ENCODE assay signal across 1 cellular context in the genomic region with DNA sequence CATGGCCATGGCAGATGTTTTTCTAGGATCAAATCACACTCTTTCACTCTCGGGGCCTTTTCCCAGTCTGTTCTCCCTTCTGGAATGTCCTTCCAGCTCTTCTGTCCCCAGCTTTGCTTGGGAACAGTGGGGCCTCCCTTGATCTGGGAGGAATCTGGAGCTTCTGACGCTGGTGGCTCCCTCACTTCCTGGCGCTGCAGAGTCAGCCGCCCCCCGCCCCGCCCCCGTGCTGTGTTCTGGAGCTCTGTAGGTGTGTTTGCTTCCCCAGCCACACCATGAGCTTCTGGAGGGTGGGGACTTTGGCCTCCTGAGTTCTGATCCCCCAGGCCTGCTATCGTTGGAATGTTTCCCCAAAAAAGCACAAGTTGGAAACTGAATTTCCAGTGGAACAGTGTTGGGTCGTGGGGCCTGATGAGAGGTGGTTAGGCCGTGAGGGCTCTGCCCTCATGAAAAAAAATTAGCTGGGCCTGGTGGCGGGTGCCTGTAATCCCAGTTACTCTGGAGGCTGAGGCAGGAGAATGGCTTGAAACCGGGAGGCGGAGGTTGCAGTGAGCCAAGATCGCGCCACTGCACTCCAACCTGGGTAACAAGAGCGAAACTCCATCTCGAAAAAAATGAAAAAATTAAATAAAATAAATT.
TF ChIP-seq lines count a peak whose summit lies in the region.

No MANE protein-coding gene starts in this region.

TF ChIP-seq in HCT116, 20 proteins besides CTCF, POLR2A, EP300 and RAD21 (continued from another document):
- TF ChIP-seq TCF7L2 (IDR thresholded peaks at IDR 0.05; ENCODE audit: borderline replicate concordance, extremely low read depth, insufficient read depth, insufficient read length) (no peak), ELF1 (IDR thresholded peaks at IDR 0.05; ENCODE audit: borderline replicate concordance, low read depth) (no peak), SIN3A (IDR thresholded peaks at IDR 0.05; ENCODE audit: low read depth) (no peak), JUND (IDR thresholded peaks at IDR 0.05) (no peak), ZNF274 (IDR thresholded peaks at IDR 0.05; ENCODE audit: low read depth, low read length) (no peak), EZH2phosphoT487 (IDR thresholded peaks at IDR 0.05; ENCODE audit: borderline replicate concordance) (no peak)
- TF ChIP-seq, protein P1, sequence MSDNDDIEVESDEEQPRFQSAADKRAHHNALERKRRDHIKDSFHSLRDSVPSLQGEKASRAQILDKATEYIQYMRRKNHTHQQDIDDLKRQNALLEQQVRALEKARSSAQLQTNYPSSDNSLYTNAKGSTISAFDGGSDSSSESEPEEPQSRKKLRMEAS (IDR thresholded peaks at IDR 0.05), result no peak
- TF ChIP-seq, protein P2, sequence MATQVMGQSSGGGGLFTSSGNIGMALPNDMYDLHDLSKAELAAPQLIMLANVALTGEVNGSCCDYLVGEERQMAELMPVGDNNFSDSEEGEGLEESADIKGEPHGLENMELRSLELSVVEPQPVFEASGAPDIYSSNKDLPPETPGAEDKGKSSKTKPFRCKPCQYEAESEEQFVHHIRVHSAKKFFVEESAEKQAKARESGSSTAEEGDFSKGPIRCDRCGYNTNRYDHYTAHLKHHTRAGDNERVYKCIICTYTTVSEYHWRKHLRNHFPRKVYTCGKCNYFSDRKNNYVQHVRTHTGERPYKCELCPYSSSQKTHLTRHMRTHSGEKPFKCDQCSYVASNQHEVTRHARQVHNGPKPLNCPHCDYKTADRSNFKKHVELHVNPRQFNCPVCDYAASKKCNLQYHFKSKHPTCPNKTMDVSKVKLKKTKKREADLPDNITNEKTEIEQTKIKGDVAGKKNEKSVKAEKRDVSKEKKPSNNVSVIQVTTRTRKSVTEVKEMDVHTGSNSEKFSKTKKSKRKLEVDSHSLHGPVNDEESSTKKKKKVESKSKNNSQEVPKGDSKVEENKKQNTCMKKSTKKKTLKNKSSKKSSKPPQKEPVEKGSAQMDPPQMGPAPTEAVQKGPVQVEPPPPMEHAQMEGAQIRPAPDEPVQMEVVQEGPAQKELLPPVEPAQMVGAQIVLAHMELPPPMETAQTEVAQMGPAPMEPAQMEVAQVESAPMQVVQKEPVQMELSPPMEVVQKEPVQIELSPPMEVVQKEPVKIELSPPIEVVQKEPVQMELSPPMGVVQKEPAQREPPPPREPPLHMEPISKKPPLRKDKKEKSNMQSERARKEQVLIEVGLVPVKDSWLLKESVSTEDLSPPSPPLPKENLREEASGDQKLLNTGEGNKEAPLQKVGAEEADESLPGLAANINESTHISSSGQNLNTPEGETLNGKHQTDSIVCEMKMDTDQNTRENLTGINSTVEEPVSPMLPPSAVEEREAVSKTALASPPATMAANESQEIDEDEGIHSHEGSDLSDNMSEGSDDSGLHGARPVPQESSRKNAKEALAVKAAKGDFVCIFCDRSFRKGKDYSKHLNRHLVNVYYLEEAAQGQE (IDR thresholded peaks at IDR 0.05; ENCODE audit: low read depth), result no peak
- TF ChIP-seq, protein P3, sequence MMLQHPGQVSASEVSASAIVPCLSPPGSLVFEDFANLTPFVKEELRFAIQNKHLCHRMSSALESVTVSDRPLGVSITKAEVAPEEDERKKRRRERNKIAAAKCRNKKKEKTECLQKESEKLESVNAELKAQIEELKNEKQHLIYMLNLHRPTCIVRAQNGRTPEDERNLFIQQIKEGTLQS (IDR thresholded peaks at IDR 0.05), result no peak
